In genomic region chr2:28640908-28641300, GRCh38 we compare ENCODE assay signal across 30 cellular contexts.
"Had no signal": no experiment of that assay in that cellular context is flagged by ENCODE, and none has a peak within 500 bp of the region (broad histone marks: within the 10 kb centered on the region; RNA-seq: fewer than 3 reads in every experiment).

No MANE protein-coding gene starts in this region.

- ATAC-seq: activated CD4-positive, CD25-positive, alpha-beta regulatory T cell treated with anti-CD3 and anti-CD28 coated beads, Interleukin-2, amount 50 U/mL, for 24 hours; activated T-helper 17 cell treated with anti-CD3 and anti-CD28 coated beads, Interleukin-2, amount 50 U/mL, for 72 hours; pancreas; sciatic nerve; stimulated activated effector memory CD8-positive, alpha-beta T cell treated with anti-CD3 and anti-CD28 coated beads, Interleukin-12 subunit alpha, Interleukin-12 subunit beta, amount 100 ng/mL, for 72 hours had no signal

- H3K36me3 Mint-ChIP-seq: mesothelial cell of epicardium; naive B cell; stimulated activated effector memory CD8-positive, alpha-beta T cell treated with anti-CD3 and anti-CD28 coated beads, Interleukin-12 subunit alpha, Interleukin-12 subunit beta, amount 100 ng/mL, for 72 hours had no signal

- H3K4me3 ChIP-seq: left ventricle myocardium inferior, pancreas, prostate gland, thoracic aorta, upper lobe of left lung had no signal

- H3K9me3 ChIP-seq: left ventricle myocardium inferior, pancreas, prostate gland, thoracic aorta, upper lobe of left lung had no signal

- H3K36me3 ChIP-seq: left ventricle myocardium inferior, pancreas, prostate gland, thoracic aorta, upper lobe of left lung had no signal

- H3K4me3 Mint-ChIP-seq: activated T-helper 17 cell treated with anti-CD3 and anti-CD28 coated beads, Interleukin-2, amount 50 U/mL, for 72 hours; dendritic cell treated with granulocyte-macrophage colony-stimulating factor and Interleukin-4, amounts not matched to agents 40 ng/mL and 50 ng/mL, for 4 days; endodermal cell; mesothelial cell of epicardium; naive B cell; nephron progenitor cell; stimulated activated effector memory CD8-positive, alpha-beta T cell treated with anti-CD3 and anti-CD28 coated beads, Interleukin-12 subunit alpha, Interleukin-12 subunit beta, amount 100 ng/mL, for 72 hours; stimulated activated naive CD8-positive, alpha-beta T cell treated with anti-CD3 and anti-CD28 coated beads, Interleukin-15, Interleukin-2, amounts not matched to agents 100 ng/mL and 50 ng/mL, for 24 hours had no signal

- H3K27ac ChIP-seq: left ventricle myocardium inferior, prostate gland, upper lobe of left lung, VCaP had no signal

- DNase-seq: activated CD4-positive, alpha-beta T cell treated with anti-CD3 and anti-CD28 coated beads for 48 hours; activated CD4-positive, alpha-beta T cell treated with anti-CD3 and anti-CD28 coated beads, Interleukin-2, amount 50 U/mL, for 48 hours; activated CD8-positive, alpha-beta memory T cell treated with anti-CD3 and anti-CD28 coated beads, Interleukin-2, amount 50 U/mL, for 4 hours; activated gamma-delta T cell treated with Interleukin-2 at 50 U/mL for 16 hours; activated naive CD4-positive, alpha-beta T cell treated with anti-CD3 and anti-CD28 coated beads, Interleukin-2, amount 50 U/mL, for 16 hours; activated T-cell treated with anti-CD3 and anti-CD28 coated beads, Interleukin-2, amount 50 U/mL, for 1 hour; amniotic stem cell; central memory CD4-positive, alpha-beta T cell; endodermal cell; glutamatergic neuron; left ventricle myocardium inferior; naive B cell; nephron progenitor cell; nucleus accumbens; pancreas; retina; small intestine; stimulated activated CD4-positive, alpha-beta T cell treated with anti-CD3 and anti-CD28 coated beads, Interleukin-4, amount 100 ng/mL, for 24 hours; T-helper 9 cell; upper lobe of left lung had no signal

- H3K27me3 ChIP-seq: pancreas, upper lobe of left lung had no signal

- H3K27me3 Mint-ChIP-seq: activated T-helper 17 cell treated with anti-CD3 and anti-CD28 coated beads, Interleukin-2, amount 50 U/mL, for 72 hours; stimulated activated naive CD8-positive, alpha-beta T cell treated with anti-CD3 and anti-CD28 coated beads, Interleukin-15, Interleukin-2, amounts not matched to agents 100 ng/mL and 50 ng/mL, for 24 hours had no signal

- H3K4me1 ChIP-seq: prostate gland had no signal

- H3K27ac Mint-ChIP-seq: dendritic cell treated with granulocyte-macrophage colony-stimulating factor and Interleukin-4, amounts not matched to agents 40 ng/mL and 50 ng/mL, for 4 days; endodermal cell; mesothelial cell of epicardium; nephron progenitor cell had no signal

- H3K9me3 Mint-ChIP-seq: activated T-helper 17 cell treated with anti-CD3 and anti-CD28 coated beads, Interleukin-2, amount 50 U/mL, for 72 hours; dendritic cell treated with granulocyte-macrophage colony-stimulating factor and Interleukin-4, amounts not matched to agents 40 ng/mL and 50 ng/mL, for 4 days; endodermal cell; mesothelial cell of epicardium; naive B cell; nephron progenitor cell; stimulated activated effector memory CD8-positive, alpha-beta T cell treated with anti-CD3 and anti-CD28 coated beads, Interleukin-12 subunit alpha, Interleukin-12 subunit beta, amount 100 ng/mL, for 72 hours; stimulated activated naive CD8-positive, alpha-beta T cell treated with anti-CD3 and anti-CD28 coated beads, Interleukin-15, Interleukin-2, amounts not matched to agents 100 ng/mL and 50 ng/mL, for 24 hours had no signal
